Comparison of ENCODE assay signal across 14 cellular contexts in genomic region chr9:69485466-69485865, GRCh38.
"Had no signal": no experiment of that assay in that cellular context is flagged by ENCODE, and none has a peak within 500 bp of the region (broad histone marks: within the 10 kb centered on the region; RNA-seq: fewer than 3 reads in every experiment).

No MANE protein-coding gene starts in this region.

- H3K4me3 ChIP-seq: heart right ventricle, neural progenitor cell, pancreas, skin epidermis, thyroid gland, uterus had no signal

- H3K27me3 ChIP-seq: heart right ventricle, neural progenitor cell, pancreas, thyroid gland, uterus had no signal

- H3K9me3 ChIP-seq: pancreas, thyroid gland, uterus had no signal

- H3K9me3 Mint-ChIP-seq: activated T-cell treated with anti-CD3 and anti-CD28 coated beads, Interleukin-2, amount 50 U/mL, for 4 hours; neural progenitor cell had no signal

- H3K4me3 Mint-ChIP-seq: activated naive CD8-positive, alpha-beta T cell treated with anti-CD3 and anti-CD28 coated beads for 36 hours; activated T-cell treated with anti-CD3 and anti-CD28 coated beads, Interleukin-2, amount 50 U/mL, for 4 hours; neural progenitor cell had no signal

- H3K27ac Mint-ChIP-seq: activated naive CD8-positive, alpha-beta T cell treated with anti-CD3 and anti-CD28 coated beads for 36 hours; neural progenitor cell had no signal

- H3K9ac ChIP-seq: neural progenitor cell had no signal

- H3K27me3 Mint-ChIP-seq: activated naive CD8-positive, alpha-beta T cell treated with anti-CD3 and anti-CD28 coated beads for 36 hours had no signal

- DNase-seq: activated CD4-positive, alpha-beta T cell treated with anti-CD3 and anti-CD28 coated beads, Interleukin-2, amount 50 U/mL, for 4 hours; activated CD4-positive, CD25-positive, alpha-beta regulatory T cell treated with anti-CD3 and anti-CD28 coated beads, Interleukin-2, amount 50 U/mL, for 72 hours; activated gamma-delta T cell; activated naive CD8-positive, alpha-beta T cell treated with anti-CD3 and anti-CD28 coated beads for 36 hours; activated T-cell treated with anti-CD3 and anti-CD28 coated beads, Interleukin-2, amount 50 U/mL, for 4 hours; anterior cingulate cortex; heart right ventricle; kidney; pancreas; retina; thyroid gland; uterus had no signal

- ATAC-seq: activated T-cell treated with anti-CD3 and anti-CD28 coated beads, Interleukin-2, amount 50 U/mL, for 4 hours; heart right ventricle; pancreas had no signal

- H3K36me3 Mint-ChIP-seq: activated naive CD8-positive, alpha-beta T cell treated with anti-CD3 and anti-CD28 coated beads for 36 hours; neural progenitor cell had no signal

- H3K27ac ChIP-seq: heart right ventricle, neural progenitor cell, pancreas, skin epidermis, thyroid gland, uterus had no signal

- H3K36me3 ChIP-seq: heart right ventricle, neural progenitor cell, pancreas, thyroid gland, uterus had no signal

- H3K4me1 ChIP-seq: heart right ventricle, neural progenitor cell, pancreas, thyroid gland, uterus had no signal

- H3K4me2 ChIP-seq: neural progenitor cell had no signal

- H3K4me1 Mint-ChIP-seq: activated naive CD8-positive, alpha-beta T cell treated with anti-CD3 and anti-CD28 coated beads for 36 hours had no signal
